ENCODE assay signal across 8 cellular contexts in the genomic region with DNA sequence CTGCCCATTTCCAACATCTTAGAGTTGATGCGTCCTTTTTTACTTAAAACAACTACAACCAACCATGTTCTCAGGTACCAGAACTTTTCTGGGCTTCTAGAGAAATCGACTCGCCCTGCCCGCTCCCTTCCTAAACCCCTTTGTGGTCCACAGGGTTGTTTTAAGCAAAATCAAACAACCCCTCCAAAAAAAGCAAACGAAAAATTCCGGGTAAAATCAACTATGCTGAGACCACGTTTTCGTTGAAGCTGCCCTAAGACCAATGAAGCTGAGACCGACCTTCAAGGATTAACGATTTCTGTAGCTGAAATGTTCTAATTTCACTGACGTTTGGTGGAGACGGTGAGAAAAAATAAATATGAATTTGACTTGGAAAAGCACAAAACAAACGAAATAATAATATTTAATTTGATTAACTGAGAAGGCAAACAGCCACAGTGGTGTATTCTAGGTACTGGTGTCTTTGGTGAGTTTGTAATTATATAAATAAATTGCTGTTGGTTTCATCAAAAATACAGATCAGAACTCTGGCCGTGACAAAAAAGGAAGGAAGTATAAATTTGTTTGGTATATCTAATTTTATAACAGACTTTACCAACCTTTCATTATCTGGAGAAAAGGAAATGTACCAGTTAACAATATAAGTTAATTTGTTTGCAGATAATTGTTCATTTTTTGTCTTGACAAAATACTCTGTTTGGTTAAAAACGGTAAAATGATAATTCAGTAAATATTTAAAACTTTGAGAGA. TPM values are rescaled to one million over a fixed set of nuclear protein-coding genes. Genes with fewer than 3 reads are reported as not detected.
DNase-seq lines count a peak whose midpoint lies in the region; ATAC-seq and TF ChIP-seq lines count a peak whose summit lies in the region.

No MANE protein-coding gene starts in this region.

- H3K4me1 ChIP-seq in breast epithelium, result peaks cover 0 to under 1% of the 10 kb centered on the region in 2 donors
- H3K4me1 ChIP-seq in SJCRH30, result peaks cover 12% of the 10 kb centered on the region
- H3K4me1 ChIP-seq in thymus (ENCODE audit: control insufficient read depth, insufficient read depth, low read length), result peaks cover 10% of the 10 kb centered on the region

- H3K27me3 ChIP-seq in breast epithelium, result peaks cover 13 to 100% of the 10 kb centered on the region in 2 donors
- H3K27me3 ChIP-seq in SJCRH30, result no peaks in the 10 kb centered on the region
- H3K27me3 ChIP-seq in thymus (ENCODE audit: control insufficient read depth, insufficient read depth), result peaks cover 55% of the 10 kb centered on the region

- H3K36me3 Mint-ChIP-seq in MCF 10A (ENCODE audit: insufficient read depth, unreplicated experiment) (no peaks in the 10 kb centered on the region), glutamatergic neuron (ENCODE audit: unreplicated experiment) (no peaks in the 10 kb centered on the region)

- peak overlapping the region in 1 of 3 donors; percentile 48 for H3K4me3 ChIP-seq in breast epithelium
- H3K4me3 ChIP-seq in SJCRH30, result peak overlapping the region; percentile 87
- peak overlapping the region; percentile 52 for H3K4me3 ChIP-seq in thymus (ENCODE audit: low read length)

- CTCF ChIA-PET in MCF 10A (lab: Yijun Ruan, JAX), result no interaction called here

- TF ChIP-seq POLR2A in breast epithelium (IDR thresholded peaks at IDR 0.05), result no peak

- POLR2A ChIA-PET in MCF 10A (lab: Yijun Ruan, JAX), result interaction anchor here (0.6 kb wide), 1 partner anchor 175 kb away, joined by 3 read pairs; no protein-coding TSS in a partner anchor

- DNase-seq in MCF 10A (ENCODE audit: unreplicated experiment) (peak; percentile 29), breast epithelium (ENCODE audit: low spot score in 2 of 2) (no peak), SJCRH30 (no peak), glutamatergic neuron (no peak)

- H3K36me3 ChIP-seq in breast epithelium, result no peaks in the 10 kb centered on the region
- peaks cover 4% of the 10 kb centered on the region; the same call in 1 of the 2 replicates for H3K36me3 ChIP-seq in SJCRH30
- no peaks in the 10 kb centered on the region for H3K36me3 ChIP-seq in thymus (ENCODE audit: control insufficient read depth, insufficient read depth)

- BruUV-seq in MCF 10A (replicated peaks; lab: Mats Ljungman, UMichigan), result no TSS peak

- no peak for ATAC-seq in HG03571 (IDR thresholded peaks at IDR 0.05; ENCODE audit: unreplicated experiment)
- ATAC-seq in HG03439 (IDR thresholded peaks at IDR 0.05; ENCODE audit: unreplicated experiment), result no peak
- ATAC-seq in HG03457 (IDR thresholded peaks at IDR 0.05; ENCODE audit: unreplicated experiment), result no peak

- no peak overlapping the region for H3K27ac Mint-ChIP-seq in MCF 10A (ENCODE audit: low read depth, unreplicated experiment)
- peak overlapping the region; percentile 93 for H3K27ac Mint-ChIP-seq in glutamatergic neuron (ENCODE audit: unreplicated experiment)

- H3K27me3 Mint-ChIP-seq in MCF 10A (ENCODE audit: insufficient read depth, unreplicated experiment), result peaks cover 68% of the 10 kb centered on the region
- peaks cover 4% of the 10 kb centered on the region for H3K27me3 Mint-ChIP-seq in glutamatergic neuron (ENCODE audit: unreplicated experiment)

- intact Hi-C loops in MCF 10A (cut with micrococcal nuclease), result no loop called here
- intact Hi-C loops in breast epithelium (cut with DNase I; ENCODE audit: low total_unique reads), result no loop called here

- H3K27ac ChIP-seq in breast epithelium (no peak overlapping the region), SJCRH30 (peak overlapping the region; percentile 94), thymus (ENCODE audit: low read depth) (no peak overlapping the region)

- H3K9me3 ChIP-seq in breast epithelium (peaks cover 0 to 6% of the 10 kb centered on the region in 2 donors), SJCRH30 (replicated peaks) (no peaks in the 10 kb centered on the region), thymus (ENCODE audit: control insufficient read depth) (no peaks in the 10 kb centered on the region)

- H3K4me1 Mint-ChIP-seq in MCF 10A (ENCODE audit: insufficient read depth, unreplicated experiment) (peaks cover 6% of the 10 kb centered on the region), glutamatergic neuron (ENCODE audit: low read depth, unreplicated experiment) (peaks cover 23% of the 10 kb centered on the region)

- 3% methylated on average over 15 of the region's 15 CpGs for WGBS in thymus

- TF ChIP-seq CTCF in MCF 10A (IDR thresholded peaks at IDR 0.05; ENCODE audit: unreplicated experiment) (no peak), breast epithelium (IDR thresholded peaks at IDR 0.05) (no peak), glutamatergic neuron (IDR thresholded peaks at IDR 0.05; ENCODE audit: partially characterized antibody, unreplicated experiment) (no peak)

- peak overlapping the region; percentile 64 for H3K4me3 Mint-ChIP-seq in MCF 10A (ENCODE audit: unreplicated experiment)
- H3K4me3 Mint-ChIP-seq in glutamatergic neuron (ENCODE audit: unreplicated experiment), result peak overlapping the region; percentile 93

- H3K9me3 Mint-ChIP-seq in MCF 10A (ENCODE audit: unreplicated experiment), result no peaks in the 10 kb centered on the region
- H3K9me3 Mint-ChIP-seq in glutamatergic neuron (ENCODE audit: unreplicated experiment), result peaks cover 18% of the 10 kb centered on the region

RNA-seq across cellular contexts. Expression of a gene that starts 4.7 kb away (rescaled TPM):
- 27.0 and 29.8 TPM in 2 replicates for total RNA-seq in MCF 10A (2022)
- total RNA-seq in breast epithelium, result 1 to 10 TPM in 1 of 3 donors, under 1 TPM in 1, not detected in 1; 0.59 to 3.5 TPM
- 105 and 120 TPM in 2 replicates for total RNA-seq in SJCRH30 (2014; rRNA removed; shearing (Covaris generic))
- 47.0 TPM for total RNA-seq in glutamatergic neuron (ENCODE audit: unreplicated experiment)
- polyA plus RNA-seq in thymus, result 3.4 TPM

RNA-seq across cellular contexts. Expression of a gene that starts 56.8 kb away (rescaled TPM):
- 92.9 and 113 TPM in 2 replicates for total RNA-seq in MCF 10A (2022)
- 10 to 100 TPM; 40.3 to 72.9 (median 46.2) TPM for total RNA-seq in breast epithelium
- total RNA-seq in SJCRH30 (2014; rRNA removed; shearing (Covaris generic)), result 50.0 and 51.2 TPM in 2 replicates
- total RNA-seq in glutamatergic neuron (ENCODE audit: unreplicated experiment), result 108 TPM
- polyA plus RNA-seq in thymus, result 160 TPM
